Comparison of ENCODE assay signal across 1 cellular context in the genomic region with DNA sequence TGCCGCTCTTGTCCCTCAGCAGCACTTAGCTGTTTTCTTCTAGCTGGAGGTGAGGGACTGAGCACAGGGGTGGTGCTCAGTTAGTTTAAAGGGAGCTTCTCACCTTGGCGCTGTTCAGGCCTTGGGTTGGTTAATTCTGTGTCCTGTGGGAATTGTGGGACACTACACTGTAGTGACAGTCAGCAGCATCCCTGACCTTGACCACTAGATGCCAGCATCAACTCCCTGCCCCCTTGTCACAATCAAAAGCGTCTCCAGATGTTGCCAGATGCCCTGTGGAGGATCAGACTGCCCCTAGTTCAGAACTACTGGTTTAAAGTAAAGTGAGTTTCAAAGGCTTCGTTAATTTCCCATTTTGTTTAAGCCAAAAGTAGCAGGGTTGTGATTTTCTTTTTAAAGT.
TF ChIP-seq lines count a peak whose summit lies in the region.

No MANE protein-coding gene starts in this region.

TF ChIP-seq in HepG2, 621 proteins besides CTCF, POLR2A, EP300 and RAD21 (continued from another document):
- TF ChIP-seq, protein P1, sequence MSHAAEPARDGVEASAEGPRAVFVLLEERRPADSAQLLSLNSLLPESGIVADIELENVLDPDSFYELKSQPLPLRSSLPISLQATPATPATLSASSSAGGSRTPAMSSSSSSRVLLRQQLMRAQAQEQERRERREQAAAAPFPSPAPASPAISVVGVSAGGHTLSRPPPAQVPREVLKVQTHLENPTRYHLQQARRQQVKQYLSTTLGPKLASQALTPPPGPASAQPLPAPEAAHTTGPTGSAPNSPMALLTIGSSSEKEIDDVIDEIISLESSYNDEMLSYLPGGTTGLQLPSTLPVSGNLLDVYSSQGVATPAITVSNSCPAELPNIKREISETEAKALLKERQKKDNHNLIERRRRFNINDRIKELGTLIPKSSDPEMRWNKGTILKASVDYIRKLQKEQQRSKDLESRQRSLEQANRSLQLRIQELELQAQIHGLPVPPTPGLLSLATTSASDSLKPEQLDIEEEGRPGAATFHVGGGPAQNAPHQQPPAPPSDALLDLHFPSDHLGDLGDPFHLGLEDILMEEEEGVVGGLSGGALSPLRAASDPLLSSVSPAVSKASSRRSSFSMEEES (CRISPR knock-in tag; IDR thresholded peaks at IDR 0.05) = no peak
- TF ChIP-seq NAIF1 (CRISPR knock-in tag; IDR thresholded peaks at IDR 0.05; ENCODE audit: borderline replicate concordance) = no peak
- TF ChIP-seq, protein P2, sequence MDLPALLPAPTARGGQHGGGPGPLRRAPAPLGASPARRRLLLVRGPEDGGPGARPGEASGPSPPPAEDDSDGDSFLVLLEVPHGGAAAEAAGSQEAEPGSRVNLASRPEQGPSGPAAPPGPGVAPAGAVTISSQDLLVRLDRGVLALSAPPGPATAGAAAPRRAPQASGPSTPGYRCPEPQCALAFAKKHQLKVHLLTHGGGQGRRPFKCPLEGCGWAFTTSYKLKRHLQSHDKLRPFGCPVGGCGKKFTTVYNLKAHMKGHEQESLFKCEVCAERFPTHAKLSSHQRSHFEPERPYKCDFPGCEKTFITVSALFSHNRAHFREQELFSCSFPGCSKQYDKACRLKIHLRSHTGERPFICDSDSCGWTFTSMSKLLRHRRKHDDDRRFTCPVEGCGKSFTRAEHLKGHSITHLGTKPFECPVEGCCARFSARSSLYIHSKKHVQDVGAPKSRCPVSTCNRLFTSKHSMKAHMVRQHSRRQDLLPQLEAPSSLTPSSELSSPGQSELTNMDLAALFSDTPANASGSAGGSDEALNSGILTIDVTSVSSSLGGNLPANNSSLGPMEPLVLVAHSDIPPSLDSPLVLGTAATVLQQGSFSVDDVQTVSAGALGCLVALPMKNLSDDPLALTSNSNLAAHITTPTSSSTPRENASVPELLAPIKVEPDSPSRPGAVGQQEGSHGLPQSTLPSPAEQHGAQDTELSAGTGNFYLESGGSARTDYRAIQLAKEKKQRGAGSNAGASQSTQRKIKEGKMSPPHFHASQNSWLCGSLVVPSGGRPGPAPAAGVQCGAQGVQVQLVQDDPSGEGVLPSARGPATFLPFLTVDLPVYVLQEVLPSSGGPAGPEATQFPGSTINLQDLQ (CRISPR knock-in tag; IDR thresholded peaks at IDR 0.05) = no peak
- TF ChIP-seq, protein P3, sequence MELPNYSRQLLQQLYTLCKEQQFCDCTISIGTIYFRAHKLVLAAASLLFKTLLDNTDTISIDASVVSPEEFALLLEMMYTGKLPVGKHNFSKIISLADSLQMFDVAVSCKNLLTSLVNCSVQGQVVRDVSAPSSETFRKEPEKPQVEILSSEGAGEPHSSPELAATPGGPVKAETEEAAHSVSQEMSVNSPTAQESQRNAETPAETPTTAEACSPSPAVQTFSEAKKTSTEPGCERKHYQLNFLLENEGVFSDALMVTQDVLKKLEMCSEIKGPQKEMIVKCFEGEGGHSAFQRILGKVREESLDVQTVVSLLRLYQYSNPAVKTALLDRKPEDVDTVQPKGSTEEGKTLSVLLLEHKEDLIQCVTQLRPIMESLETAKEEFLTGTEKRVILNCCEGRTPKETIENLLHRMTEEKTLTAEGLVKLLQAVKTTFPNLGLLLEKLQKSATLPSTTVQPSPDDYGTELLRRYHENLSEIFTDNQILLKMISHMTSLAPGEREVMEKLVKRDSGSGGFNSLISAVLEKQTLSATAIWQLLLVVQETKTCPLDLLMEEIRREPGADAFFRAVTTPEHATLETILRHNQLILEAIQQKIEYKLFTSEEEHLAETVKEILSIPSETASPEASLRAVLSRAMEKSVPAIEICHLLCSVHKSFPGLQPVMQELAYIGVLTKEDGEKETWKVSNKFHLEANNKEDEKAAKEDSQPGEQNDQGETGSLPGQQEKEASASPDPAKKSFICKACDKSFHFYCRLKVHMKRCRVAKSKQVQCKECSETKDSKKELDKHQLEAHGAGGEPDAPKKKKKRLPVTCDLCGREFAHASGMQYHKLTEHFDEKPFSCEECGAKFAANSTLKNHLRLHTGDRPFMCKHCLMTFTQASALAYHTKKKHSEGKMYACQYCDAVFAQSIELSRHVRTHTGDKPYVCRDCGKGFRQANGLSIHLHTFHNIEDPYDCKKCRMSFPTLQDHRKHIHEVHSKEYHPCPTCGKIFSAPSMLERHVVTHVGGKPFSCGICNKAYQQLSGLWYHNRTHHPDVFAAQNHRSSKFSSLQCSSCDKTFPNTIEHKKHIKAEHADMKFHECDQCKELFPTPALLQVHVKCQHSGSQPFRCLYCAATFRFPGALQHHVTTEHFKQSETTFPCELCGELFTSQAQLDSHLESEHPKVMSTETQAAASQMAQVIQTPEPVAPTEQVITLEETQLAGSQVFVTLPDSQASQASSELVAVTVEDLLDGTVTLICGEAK (IDR thresholded peaks at IDR 0.05) = no peak
- TF ChIP-seq, protein P3 (CRISPR knock-in tag; IDR thresholded peaks at IDR 0.05) = no peak
- no peak for TF ChIP-seq ZNF24 (IDR thresholded peaks at IDR 0.05)
